Comparison of ENCODE assay signal across 8 cellular contexts in genomic region chr3:104291878-104292277, GRCh38.
A peak's percentile ranks its signal among the peaks of the same experiment; 100 is the strongest.
DNase-seq lines count a peak whose midpoint lies in the region; ATAC-seq and TF ChIP-seq lines count a peak whose summit lies in the region.

No MANE protein-coding gene starts in this region.

- peaks cover 9% of the 10 kb centered on the region for H3K4me1 ChIP-seq in BLaER1

- H3K27me3 ChIP-seq in BLaER1 = no peaks in the 10 kb centered on the region

- TF ChIP-seq CTCF in fibroblast of mammary gland (conservative IDR thresholded peaks at IDR 0.05; ENCODE audit: control insufficient read depth, insufficient read depth, low read depth, low read length) = no peak
- TF ChIP-seq CTCF in GM13977 (IDR thresholded peaks at IDR 0.05; ENCODE audit: extremely low read depth, insufficient read depth, missing control alignments) = no peak

- in situ Hi-C loops in GM13977 (cut with MboI; ENCODE audit: low pct_unique_long_range_greater_than_20kb, low sequenced_read_pairs, unreplicated experiment) = no loop called here

- H3K9me3 ChIP-seq in BLaER1 = peaks cover 7% of the 10 kb centered on the region

- H4K20me1 ChIP-seq in BLaER1 = no peaks in the 10 kb centered on the region

- peak overlapping the region; percentile 28; the same call in 1 of the 2 replicates for H3K27ac ChIP-seq in BLaER1

- no peaks in the 10 kb centered on the region for H3K36me3 ChIP-seq in BLaER1

- H3K9ac ChIP-seq in BLaER1 = peak overlapping the region; percentile 23; the same call in 1 of the 2 replicates

- DNase-seq in NAMALWA (ENCODE audit: low spot score) (peak; percentile 25), fibroblast of mammary gland (ENCODE audit: low read depth) (peak; percentile 11), NCI-H128 (lab: John Stamatoyannopoulos, UW; ENCODE audit: unreplicated experiment) (no peak), islet precursor cell (no peak), GM13977 (ENCODE audit: low spot score) (no peak), GM19238 (ENCODE audit: insufficient read length, low spot score) (no peak)

- H3K4me2 ChIP-seq in BLaER1 = peak overlapping the region; percentile 58

- ATAC-seq in GM21423 (IDR thresholded peaks at IDR 0.05; ENCODE audit: unreplicated experiment) = peak; percentile 26

- peak overlapping the region; percentile 13; the same call in 1 of the 2 replicates for H3K4me3 ChIP-seq in BLaER1
- no peak overlapping the region for H3K4me3 ChIP-seq in fibroblast of mammary gland (ENCODE audit: control insufficient read depth, low read depth, low read length)

Comparison
In these comparisons a context has a peak if more than half of its experiments do, and no peak if none do; other contexts are left out.
1. DNase-seq: peak in NAMALWA (single experiment) and fibroblast of mammary gland (single experiment); none in NCI-H128 (single experiment), islet precursor cell (single experiment), GM13977 (single experiment) and GM19238 (single experiment).